Comparison of ENCODE assay signal across 18 cellular contexts in genomic region chr16:52825882-52826281, GRCh38.
DNase-seq lines count a peak whose midpoint lies in the region; ATAC-seq and TF ChIP-seq lines count a peak whose summit lies in the region.
"Had no signal": no experiment of that assay in that cellular context is flagged by ENCODE, and none has a peak within 500 bp of the region (broad histone marks: within the 10 kb centered on the region; RNA-seq: fewer than 3 reads in every experiment).

No MANE protein-coding gene starts in this region.

- no peak overlapping the region for H3K4ac ChIP-seq in H9 (ENCODE audit: low read depth, low read length)

- peak; percentile 53 for DNase-seq in BE2C
- peak; percentile 71 for DNase-seq in LHCN-M2 (ENCODE audit: low read depth)
- DNase-seq in NCI-H2227 (lab: John Stamatoyannopoulos, UW; ENCODE audit: unreplicated experiment), result peak; percentile 13
- DNase-seq in astrocyte of the hippocampus (ENCODE audit: low read depth, low spot score), result peak; percentile 47
- no peak for DNase-seq in G401 (ENCODE audit: low spot score)
- DNase-seq in activated CD8-positive, alpha-beta memory T cell treated with anti-CD3 and anti-CD28 coated beads, Interleukin-2, amount 50 U/mL, for 48 hours, result no peak
- no peak for DNase-seq in H9
- DNase-seq: activated B cell treated with CpG ODN at 0.5 μM for 24 hours; activated CD8-positive, alpha-beta memory T cell treated with anti-CD3 and anti-CD28 coated beads for 24 hours; activated naive CD8-positive, alpha-beta T cell treated with anti-CD3 and anti-CD28 coated beads for 36 hours; cortex of kidney; GF-D8; left lung; ovary; stimulated activated CD4-positive, alpha-beta T cell treated with anti-CD3 and anti-CD28 coated beads, Interleukin-4, amount 100 ng/mL, for 1 hour had no signal

- H4K91ac ChIP-seq in H9 (ENCODE audit: insufficient read length, low read depth, low read length), result no peak overlapping the region

- no peak overlapping the region for H3K9ac ChIP-seq in H9 (ENCODE audit: extremely low read depth, insufficient read length, low read length)

- no peak overlapping the region for H3K4me3 ChIP-seq in BE2C (ENCODE audit: low read depth, low read length)
- H3K4me3 ChIP-seq: left lung, ovary had no signal

- no peak for ATAC-seq in GM18867 (IDR thresholded peaks at IDR 0.05; ENCODE audit: unreplicated experiment)
- ATAC-seq: left lung had no signal

- TF ChIP-seq CTCF in BE2C (IDR thresholded peaks at IDR 0.05; ENCODE audit: low read depth, low read length) (no peak), H9 (conservative IDR thresholded peaks at IDR 0.05) (no peak)

- H3K79me1 ChIP-seq in H9 (ENCODE audit: insufficient read depth, low read depth, low read length, poor library complexity, severe bottlenecking), result no peaks in the 10 kb centered on the region

- H3K27me3 ChIP-seq in BE2C, result no peaks in the 10 kb centered on the region
- no peaks in the 10 kb centered on the region for H3K27me3 ChIP-seq in H9 (ENCODE audit: insufficient read depth, low read length)
- H3K27me3 ChIP-seq: left lung, ovary had no signal

- H2AK5ac ChIP-seq in H9 (ENCODE audit: insufficient read length, low read length), result no peak overlapping the region

- H3K23me2 ChIP-seq in H9 (ENCODE audit: insufficient read length, low read depth, low read length, poor library complexity, severe bottlenecking), result no peaks in the 10 kb centered on the region

- no peak overlapping the region for H3T11ph ChIP-seq in H9 (ENCODE audit: low read length)

- H3K18ac ChIP-seq in H9 (ENCODE audit: insufficient read length, low read depth, low read length), result no peak overlapping the region

- H3K14ac ChIP-seq in H9 (ENCODE audit: insufficient read depth, low read length), result no peak overlapping the region

- no peaks in the 10 kb centered on the region for H3K4me1 ChIP-seq in BE2C
- H3K4me1 ChIP-seq in H9 (ENCODE audit: insufficient read depth, low read length), result no peaks in the 10 kb centered on the region
- H3K4me1 ChIP-seq: left lung had no signal

- no peak overlapping the region for H2AFZ ChIP-seq in H9 (ENCODE audit: low read length)

- H3K36me3 Mint-ChIP-seq in H9 (ENCODE audit: insufficient read depth in 1 of 3, low read depth in 3 of 3), result no peaks in the 10 kb centered on the region
- H3K36me3 Mint-ChIP-seq: activated naive CD8-positive, alpha-beta T cell treated with anti-CD3 and anti-CD28 coated beads for 36 hours; brain had no signal

- no peaks in the 10 kb centered on the region for H4K20me1 ChIP-seq in H9 (ENCODE audit: control insufficient read depth, insufficient read depth, insufficient read length)

- no peaks in the 10 kb centered on the region for H3K79me2 ChIP-seq in H9 (ENCODE audit: insufficient read depth, low read length)

- H3K27ac Mint-ChIP-seq in H9, result no peak overlapping the region
- H3K27ac Mint-ChIP-seq: activated B cell treated with CpG ODN at 0.5 μM for 24 hours; activated naive CD8-positive, alpha-beta T cell treated with anti-CD3 and anti-CD28 coated beads for 36 hours; activated T-helper 1 cell treated with anti-CD3 and anti-CD28 coated beads, Interleukin-12 subunit alpha, Interleukin-12 subunit beta, Interleukin-2, Interleukin-4 antibody, amounts not matched to agents 30 ng/mL and 10 ng/mL and 1 ng/mL, durations not matched to agents 14 hours and 24 hours and 36 hours had no signal

- H3K4me1 Mint-ChIP-seq in H9, result 0 out of 4 replicates have a peak, but pooled peaks cover 0 to 2% of the 10 kb centered on the region in 2 experiments
- H3K4me1 Mint-ChIP-seq: activated B cell treated with CpG ODN at 0.5 μM for 24 hours; activated naive CD8-positive, alpha-beta T cell treated with anti-CD3 and anti-CD28 coated beads for 36 hours had no signal

- H3K4me3 Mint-ChIP-seq in H9, result no peak overlapping the region
- H3K4me3 Mint-ChIP-seq: activated B cell treated with CpG ODN at 0.5 μM for 24 hours; activated naive CD8-positive, alpha-beta T cell treated with anti-CD3 and anti-CD28 coated beads for 36 hours; activated T-helper 1 cell treated with anti-CD3 and anti-CD28 coated beads, Interleukin-12 subunit alpha, Interleukin-12 subunit beta, Interleukin-2, Interleukin-4 antibody, amounts not matched to agents 30 ng/mL and 10 ng/mL and 1 ng/mL, durations not matched to agents 14 hours and 24 hours and 36 hours; brain had no signal

- no CpG with 5 or more reads among the region's 5 CpGs for WGBS in H9 (ENCODE audit: extremely low coverage, insufficient read length, low lambda C conversion rate)

- no peak overlapping the region for H2BK120ac ChIP-seq in H9 (ENCODE audit: low read depth, low read length, poor library complexity, severe bottlenecking)

- no peak overlapping the region for H4K8ac ChIP-seq in H9 (replicated peaks; ENCODE audit: insufficient read length, low read depth, low read length)

- in situ Hi-C loops in G401 (cut with HindIII; ENCODE audit: low sequenced_read_pairs), result no loop called here

- no peak overlapping the region for H2BK12ac ChIP-seq in H9 (ENCODE audit: insufficient read length, low read depth, low read length)

- H3K36me3 ChIP-seq in BE2C, result no peaks in the 10 kb centered on the region
- H3K36me3 ChIP-seq: left lung, ovary had no signal

- H3K27ac ChIP-seq in H9 (ENCODE audit: insufficient read length, low read depth, low read length), result no peak overlapping the region
- H3K27ac ChIP-seq: left lung, ovary had no signal

- H2BK15ac ChIP-seq in H9 (ENCODE audit: low read depth, low read length), result no peak overlapping the region

- no peak overlapping the region for H4K5ac ChIP-seq in H9 (ENCODE audit: insufficient read length, low read depth, low read length)

- no peaks in the 10 kb centered on the region; the same call in 1 of the 2 replicates for H3K27me3 Mint-ChIP-seq in H9 (ENCODE audit: low read depth)

- no peak overlapping the region for H2BK5ac ChIP-seq in H9 (ENCODE audit: insufficient read length, low read length)

- H3K9me3 Mint-ChIP-seq in H9, result no peaks in the 10 kb centered on the region
- H3K9me3 Mint-ChIP-seq: activated B cell treated with CpG ODN at 0.5 μM for 24 hours; activated naive CD8-positive, alpha-beta T cell treated with anti-CD3 and anti-CD28 coated beads for 36 hours; activated T-helper 1 cell treated with anti-CD3 and anti-CD28 coated beads, Interleukin-12 subunit alpha, Interleukin-12 subunit beta, Interleukin-2, Interleukin-4 antibody, amounts not matched to agents 30 ng/mL and 10 ng/mL and 1 ng/mL, durations not matched to agents 14 hours and 24 hours and 36 hours had no signal

- no peak overlapping the region for H2BK20ac ChIP-seq in H9 (ENCODE audit: low read depth, low read length, poor library complexity, severe bottlenecking)

- H3K56ac ChIP-seq in H9 (ENCODE audit: insufficient read length, low read depth, low read length), result no peak overlapping the region

- H3K9me3 ChIP-seq in BE2C, result no peaks in the 10 kb centered on the region
- H3K9me3 ChIP-seq in H9 (ENCODE audit: control insufficient read depth, low read depth, low read length), result no peaks in the 10 kb centered on the region
- H3K9me3 ChIP-seq: left lung, ovary had no signal

- H3K4me2 ChIP-seq in H9 (ENCODE audit: insufficient read depth, insufficient read length, low read length), result no peak overlapping the region

- H3K23ac ChIP-seq in H9 (ENCODE audit: insufficient read length, low read depth, low read length), result no peak overlapping the region

Comparison
In these comparisons a context has a peak if more than half of its experiments do, and no peak if none do; other contexts are left out.
1. DNase-seq: peak in BE2C (single experiment), LHCN-M2 (single experiment), NCI-H2227 (single experiment) and astrocyte of the hippocampus (single experiment); none in G401 (single experiment), activated CD8-positive, alpha-beta memory T cell treated with anti-CD3 and anti-CD28 coated beads, Interleukin-2, amount 50 U/mL, for 48 hours (single experiment) and H9 (single experiment).